7 cellular contexts compared by ENCODE assay signal in genomic region chr5:54924487-54924886, GRCh38.
"Had no signal": no experiment of that assay in that cellular context is flagged by ENCODE, and none has a peak within 500 bp of the region (broad histone marks: within the 10 kb centered on the region; RNA-seq: fewer than 3 reads in every experiment).

No MANE protein-coding gene starts in this region.

- FAIRE-seq: HepG2, HTR-8/SVneo had no signal

- DNase-seq: IMR-90, KBM-7, KG1 had no signal

- H3K4me2 ChIP-seq: KMS-11 had no signal

- H3K27ac ChIP-seq: HL-60, KMS-11 had no signal

- ATAC-seq: HepG2 had no signal

- H3K9ac ChIP-seq: KMS-11 had no signal
